Comparison of ENCODE assay signal across 8 cellular contexts in the genomic region with DNA sequence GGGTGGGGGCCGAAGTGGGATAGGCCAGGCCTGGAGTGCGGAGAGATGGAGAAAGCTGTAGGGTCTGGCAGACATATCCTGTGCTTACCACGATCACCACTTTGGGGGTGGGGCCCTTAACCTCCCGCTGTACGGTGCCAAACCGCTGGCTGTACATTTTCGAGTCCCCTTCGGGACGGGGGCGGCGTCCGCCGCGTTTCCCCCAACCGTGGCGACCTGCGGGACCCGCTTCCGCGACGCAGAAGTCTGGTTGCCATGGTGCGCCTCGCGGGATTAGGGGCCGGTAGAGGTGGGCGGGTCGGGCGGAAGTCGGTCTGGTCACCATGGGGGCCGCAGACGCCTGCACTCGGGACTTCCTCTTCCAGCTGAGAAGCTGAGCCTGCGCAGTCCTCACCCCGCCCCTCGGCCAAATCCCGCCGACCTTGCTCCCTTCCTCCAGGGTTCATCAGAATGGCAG.
DNase-seq lines count a peak whose midpoint lies in the region; ATAC-seq and TF ChIP-seq lines count a peak whose summit lies in the region.

A gene with protein sequence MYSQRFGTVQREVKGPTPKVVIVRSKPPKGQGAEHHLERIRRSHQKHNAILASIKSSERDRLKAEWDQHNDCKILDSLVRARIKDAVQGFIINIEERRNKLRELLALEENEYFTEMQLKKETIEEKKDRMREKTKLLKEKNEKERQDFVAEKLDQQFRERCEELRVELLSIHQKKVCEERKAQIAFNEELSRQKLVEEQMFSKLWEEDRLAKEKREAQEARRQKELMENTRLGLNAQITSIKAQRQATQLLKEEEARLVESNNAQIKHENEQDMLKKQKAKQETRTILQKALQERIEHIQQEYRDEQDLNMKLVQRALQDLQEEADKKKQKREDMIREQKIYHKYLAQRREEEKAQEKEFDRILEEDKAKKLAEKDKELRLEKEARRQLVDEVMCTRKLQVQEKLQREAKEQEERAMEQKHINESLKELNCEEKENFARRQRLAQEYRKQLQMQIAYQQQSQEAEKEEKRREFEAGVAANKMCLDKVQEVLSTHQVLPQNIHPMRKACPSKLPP (minus strand): TSS at position 248 of the 457 bp plus-strand sequence. CDS start 91 bp downstream, at position 157.

- H3K79me2 ChIP-seq in OCI-LY3 (ENCODE audit: low read length) = no peaks in the 10 kb centered on the region

- peak; percentile 99 for DNase-seq in D341Med (ENCODE audit: low spot score)
- DNase-seq in HUDEP-2 (lab: John Stamatoyannopoulos, UW; ENCODE audit: unreplicated experiment in 76 of 76) = peak in 74 of 76 experiments; percentile 12 to 95 (median 78)
- peak; percentile 84 for DNase-seq in activated T-cell treated with anti-CD3 and anti-CD28 coated beads for 24 hours (ENCODE audit: low read depth)
- DNase-seq in erythroblast (lab: John Stamatoyannopoulos, UW) = peak; percentile 76 to 85
- peak; percentile 71 to 74 for DNase-seq in stimulated activated CD8-positive, alpha-beta memory T cell treated with anti-CD3 and anti-CD28 coated beads, Interleukin-4, amount 100 ng/mL, for 1 hour (ENCODE audit: low read depth in 2 of 2, low spot score in 1 of 2)

- ATAC-seq in GM21390 (IDR thresholded peaks at IDR 0.05; ENCODE audit: unreplicated experiment) = peak; percentile 81

- H3K4me1 ChIP-seq in OCI-LY3 (ENCODE audit: low read length) = peaks cover 20% of the 10 kb centered on the region
- H3K4me1 ChIP-seq in mucosa of rectum (ENCODE audit: control insufficient read depth in 2 of 2, insufficient read depth in 2 of 2, low read length in 2 of 2) = peaks cover 5 to 9% of the 10 kb centered on the region in 2 donors

- H3K9ac ChIP-seq in OCI-LY3 (ENCODE audit: low read length) (peak within 1 kb of the TSS; percentile 46), mucosa of rectum (ENCODE audit: low read depth in 1 of 2, low read length in 2 of 2) (peak within 1 kb of the TSS; percentile 38 to 70)

- H3K36me3 ChIP-seq in OCI-LY3 (replicated peaks; ENCODE audit: low read depth, low read length) = peaks cover 28% of the 10 kb centered on the region
- H3K36me3 ChIP-seq in mucosa of rectum (ENCODE audit: control insufficient read depth in 2 of 2, insufficient read depth in 2 of 2, low read length in 2 of 2) = peaks cover 11 to 25% of the 10 kb centered on the region in 2 donors

- no peaks in the 10 kb centered on the region for H4K20me1 ChIP-seq in OCI-LY3 (ENCODE audit: insufficient read depth, low read length)

- H3K27me3 ChIP-seq in OCI-LY3 (ENCODE audit: low read depth, low read length) = peaks cover 7% of the 10 kb centered on the region
- H3K27me3 ChIP-seq in mucosa of rectum (ENCODE audit: control insufficient read depth in 2 of 2, insufficient read depth in 2 of 2, low read length in 2 of 2) = no peaks in the 10 kb centered on the region

- H3K9me3 ChIP-seq in OCI-LY3 (ENCODE audit: insufficient read depth, low read length) (no peaks in the 10 kb centered on the region), mucosa of rectum (ENCODE audit: control insufficient read depth in 2 of 2, low read length in 2 of 2) (no peaks in the 10 kb centered on the region)

- TF ChIP-seq POLR2A in erythroblast (IDR thresholded peaks at IDR 0.05; ENCODE audit: low read length) = peak; percentile 40

- H2AFZ ChIP-seq in OCI-LY3 (ENCODE audit: low read depth, low read length) = peak within 1 kb of the TSS; percentile 54

- peak within 1 kb of the TSS; percentile 78 for H3K4me3 ChIP-seq in OCI-LY3 (ENCODE audit: low read length)
- H3K4me3 ChIP-seq in mucosa of rectum (ENCODE audit: low read length in 2 of 2) = peak within 1 kb of the TSS; percentile 76 to 91

- TF ChIP-seq CTCF in OCI-LY3 (IDR thresholded peaks at IDR 0.05; ENCODE audit: low read depth, low read length) = no peak

- no peak within 1 kb of the TSS for H3K27ac ChIP-seq in OCI-LY3 (ENCODE audit: low read length)
- H3K27ac ChIP-seq in mucosa of rectum (ENCODE audit: low read depth in 2 of 2, low read length in 2 of 2) = peak within 1 kb of the TSS in 1 of 2 donors; percentile 78

- H3K4me2 ChIP-seq in OCI-LY3 (ENCODE audit: low read length) = peak within 1 kb of the TSS; percentile 74
